11 cellular contexts compared by ENCODE assay signal in genomic region chr7:5406957-5407930, GRCh38. TPM values are rescaled to one million over a fixed set of nuclear protein-coding genes. Genes with fewer than 3 reads are reported as not detected.
DNase-seq lines count a peak whose midpoint lies in the region; TF ChIP-seq lines count a peak whose summit lies in the region.
"Had no signal": no experiment of that assay in that cellular context is flagged by ENCODE, and none has a peak within 500 bp of the region (broad histone marks: within the 10 kb centered on the region; RNA-seq: fewer than 3 reads in every experiment).

No MANE protein-coding gene starts in this region.

- H3K4me1 Mint-ChIP-seq in Caco-2 (ENCODE audit: low read depth, unreplicated experiment) (peaks cover 20% of the 10 kb centered on the region), glutamatergic neuron (ENCODE audit: low read depth, unreplicated experiment) (peaks cover 6% of the 10 kb centered on the region)

- H3K36me3 Mint-ChIP-seq in Caco-2 (ENCODE audit: insufficient read depth, unreplicated experiment) (peaks cover 76% of the 10 kb centered on the region), glutamatergic neuron (ENCODE audit: unreplicated experiment) (no peaks in the 10 kb centered on the region)

- no peaks in the 10 kb centered on the region for H3K27me3 ChIP-seq in Caco-2 (replicated peaks; ENCODE audit: control insufficient read depth, insufficient read depth, low read length)
- H3K27me3 ChIP-seq in osteoblast (ENCODE audit: insufficient read depth, low read length): no peaks in the 10 kb centered on the region
- H3K27me3 ChIP-seq: left lung had no signal

- peak overlapping the region; percentile 65 for H3K27ac Mint-ChIP-seq in Caco-2 (ENCODE audit: unreplicated experiment)
- H3K27ac Mint-ChIP-seq in glutamatergic neuron (ENCODE audit: unreplicated experiment): no peak overlapping the region

- DNase-seq in Caco-2 (no peak), NCI-H2171 treated with DMSO at 0.1 percent for 48 hours (lab: John Stamatoyannopoulos, UW) (peak; percentile 78), glutamatergic neuron (no peak), osteoblast (ENCODE audit: insufficient read length, low spot score, missing footprints) (peak; percentile 45), kidney glomerular epithelial cell (lab: John Stamatoyannopoulos, UW) (no peak), T-helper 1 cell (no peak), NCI-H2107 treated with DMSO at 0.1 percent for 48 hours (lab: John Stamatoyannopoulos, UW; ENCODE audit: unreplicated experiment) (no peak), glomerular visceral epithelial cell (ENCODE audit: extremely low spot score) (no peak)
- DNase-seq: anterior cingulate cortex, KBM-7 had no signal

- 0 out of 2 replicates have a peak, but pooled peaks cover 5% of the 10 kb centered on the region for H3K4me1 ChIP-seq in Caco-2
- H3K4me1 ChIP-seq in osteoblast (ENCODE audit: insufficient read depth, low read length): peaks cover 13% of the 10 kb centered on the region

- H3K36me3 ChIP-seq in Caco-2 (ENCODE audit: control insufficient read depth, insufficient read depth, low read length): 0 out of 2 replicates have a peak, but pooled peaks cover 2% of the 10 kb centered on the region
- peaks cover 27% of the 10 kb centered on the region for H3K36me3 ChIP-seq in osteoblast (ENCODE audit: insufficient read depth, low read length)

- POLR2A ChIA-PET in Caco-2 (lab: Charles Lee): no interaction called here

- no peak for TF ChIP-seq CTCF in Caco-2 (IDR thresholded peaks at IDR 0.05; ENCODE audit: insufficient read depth in 1 of 2, low read depth in 1 of 2, low read length in 1 of 2, severe bottlenecking in 1 of 2, unreplicated experiment in 1 of 2)
- no peak for TF ChIP-seq CTCF in glutamatergic neuron (IDR thresholded peaks at IDR 0.05; ENCODE audit: partially characterized antibody, unreplicated experiment)
- no peak for TF ChIP-seq CTCF in osteoblast (IDR thresholded peaks at IDR 0.05; ENCODE audit: extremely low read depth, low read depth, low read length)

- H3K9me3 Mint-ChIP-seq in Caco-2 (ENCODE audit: unreplicated experiment) (peaks cover 9% of the 10 kb centered on the region), glutamatergic neuron (ENCODE audit: unreplicated experiment) (peaks cover 5% of the 10 kb centered on the region)

- H3K9me3 ChIP-seq in Caco-2 (no peaks in the 10 kb centered on the region), osteoblast (ENCODE audit: low read depth, low read length) (no peaks in the 10 kb centered on the region)
- H3K9me3 ChIP-seq: left lung had no signal

- H3K4me3 ChIP-seq in Caco-2 (ENCODE audit: low read depth, low read length) (no peak overlapping the region), osteoblast (ENCODE audit: insufficient read depth, low read length) (no peak overlapping the region)
- H3K4me3 ChIP-seq: left lung had no signal

- H2AFZ ChIP-seq in osteoblast (ENCODE audit: low read length): no peak overlapping the region

- peak overlapping the region; percentile 79 for H3K27ac ChIP-seq in osteoblast (ENCODE audit: low read depth, low read length)

- peaks cover 96% of the 10 kb centered on the region for H3K79me2 ChIP-seq in osteoblast (ENCODE audit: insufficient read depth, low read length)

- H3K4me2 ChIP-seq in osteoblast (ENCODE audit: insufficient read depth, low read length): no peak overlapping the region

- intact Hi-C loops in Caco-2 (cut with micrococcal nuclease; ENCODE audit: unreplicated experiment): no loop called here

- CTCF ChIA-PET in Caco-2 (lab: Charles Lee): no interaction called here

- no TSS peak for BruUV-seq in Caco-2 (replicated peaks; lab: Mats Ljungman, UMichigan)

- no peak overlapping the region for H3K4me3 Mint-ChIP-seq in Caco-2 (ENCODE audit: unreplicated experiment)
- peak overlapping the region; percentile 13 for H3K4me3 Mint-ChIP-seq in glutamatergic neuron (ENCODE audit: unreplicated experiment)

- H3K27me3 Mint-ChIP-seq in Caco-2 (ENCODE audit: insufficient read depth, unreplicated experiment): no peaks in the 10 kb centered on the region
- peaks cover 2% of the 10 kb centered on the region for H3K27me3 Mint-ChIP-seq in glutamatergic neuron (ENCODE audit: unreplicated experiment)

- peaks cover 44% of the 10 kb centered on the region for H4K20me1 ChIP-seq in osteoblast (ENCODE audit: insufficient read depth, low read length)

RNA-seq across cellular contexts. Expression of gene TNRC18, which starts 16.4 kb away (rescaled TPM):
- total RNA-seq in Caco-2 (2022): 73.7 and 75.6 TPM in 2 replicates
- 54.6 TPM for total RNA-seq in glutamatergic neuron (ENCODE audit: unreplicated experiment)
- 61.3 and 83.6 TPM in 2 replicates for total RNA-seq in osteoblast

Comparison
In these comparisons a context has a peak if more than half of its experiments do, and no peak if none do; other contexts are left out.
1. DNase-seq: peak in NCI-H2171 treated with DMSO at 0.1 percent for 48 hours (single experiment) and osteoblast (single experiment); none in Caco-2 (0 of 2), glutamatergic neuron (single experiment), kidney glomerular epithelial cell (single experiment), T-helper 1 cell (0 of 5), NCI-H2107 treated with DMSO at 0.1 percent for 48 hours (single experiment) and glomerular visceral epithelial cell (single experiment).